Comparison of ENCODE assay signal across 1 cellular context in genomic region chr11:64245401-64245796, GRCh38.
A peak's percentile ranks its signal among the peaks of the same experiment; 100 is the strongest.
TF ChIP-seq lines count a peak whose summit lies in the region.

No MANE protein-coding gene starts in this region.

TF ChIP-seq in GM12878, 131 proteins besides CTCF, POLR2A, EP300 and RAD21 (continued from another document):
- TF ChIP-seq, protein P1, sequence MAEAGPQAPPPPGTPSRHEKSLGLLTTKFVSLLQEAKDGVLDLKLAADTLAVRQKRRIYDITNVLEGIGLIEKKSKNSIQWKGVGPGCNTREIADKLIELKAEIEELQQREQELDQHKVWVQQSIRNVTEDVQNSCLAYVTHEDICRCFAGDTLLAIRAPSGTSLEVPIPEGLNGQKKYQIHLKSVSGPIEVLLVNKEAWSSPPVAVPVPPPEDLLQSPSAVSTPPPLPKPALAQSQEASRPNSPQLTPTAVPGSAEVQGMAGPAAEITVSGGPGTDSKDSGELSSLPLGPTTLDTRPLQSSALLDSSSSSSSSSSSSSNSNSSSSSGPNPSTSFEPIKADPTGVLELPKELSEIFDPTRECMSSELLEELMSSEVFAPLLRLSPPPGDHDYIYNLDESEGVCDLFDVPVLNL (IDR thresholded peaks at IDR 0.05; ENCODE audit: low read depth, low read length): no peak
- TF ChIP-seq BHLHE40 (IDR thresholded peaks at IDR 0.05; ENCODE audit: borderline replicate concordance in 1 of 2, low read depth in 2 of 2, low read length in 1 of 2): peak in 1 of 2 experiments; percentile 53; a peak in 1 of 4 replicates
